1 cellular context compared by ENCODE assay signal in the genomic region with DNA sequence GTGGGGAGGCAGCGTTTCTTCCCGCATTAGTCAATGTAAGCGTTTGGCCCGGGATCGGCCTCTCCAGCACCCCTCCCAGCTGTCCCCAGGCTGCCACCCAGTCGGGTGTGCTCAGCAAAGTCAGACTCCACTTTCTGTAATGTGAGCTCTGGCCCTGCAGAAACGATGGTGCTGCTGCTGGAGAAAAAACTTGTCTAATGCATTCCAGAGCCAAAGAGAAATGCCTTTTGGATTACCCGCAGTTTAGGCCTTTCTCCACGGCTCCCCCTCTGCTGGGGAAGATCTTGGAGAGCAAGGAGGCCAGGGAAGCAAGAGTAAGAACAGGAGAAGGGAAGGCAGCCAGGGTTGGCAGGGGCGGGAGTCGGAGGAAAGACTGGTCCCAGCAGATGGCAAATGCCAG.
TF ChIP-seq lines count a peak whose summit lies in the region.

No MANE protein-coding gene starts in this region.

TF ChIP-seq in GM23338, 12 proteins besides CTCF, POLR2A, EP300 and RAD21 (continued from another document):
- TF ChIP-seq ZNF462 (CRISPR knock-in tag; IDR thresholded peaks at IDR 0.05), result no peak
